ENCODE assay signal across 6 cellular contexts in the genomic region with DNA sequence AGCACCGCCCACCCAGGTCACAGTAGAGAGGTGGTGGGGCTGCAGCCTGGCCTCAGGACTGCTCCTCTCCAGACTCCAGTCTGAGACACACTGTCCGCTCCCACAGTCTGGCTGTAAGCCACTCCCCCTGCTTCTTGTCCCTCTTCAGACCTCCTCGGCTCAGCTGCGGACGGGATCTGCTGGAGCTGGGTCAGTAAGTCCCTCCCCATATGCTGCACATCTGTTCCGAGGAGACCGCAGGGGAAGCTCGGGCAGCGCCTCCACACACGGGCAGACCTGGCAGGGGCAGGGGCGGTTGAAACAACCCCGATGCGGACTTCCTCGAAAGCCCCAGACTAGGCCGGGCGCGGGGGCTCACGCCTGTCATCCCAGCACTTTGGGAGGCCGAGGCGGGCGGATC. TPM values are rescaled to one million over a fixed set of nuclear protein-coding genes. Genes with fewer than 3 reads are reported as not detected.
DNase-seq lines count a peak whose midpoint lies in the region; ATAC-seq, FAIRE-seq and TF ChIP-seq lines count a peak whose summit lies in the region.
"Not testable (repeated sequence)": the region's sequence is repeated elsewhere in the genome, so short reads cannot be mapped to it uniquely, and the experiment has no call there.

No MANE protein-coding gene starts in this region.

- H3K4me3 ChIP-seq in WERI-Rb-1 (ENCODE audit: low read depth, low read length) = peak overlapping the region; percentile 24
- H3K4me3 ChIP-seq in HepG2 (replicated peaks in 1 of 3; ENCODE audit: insufficient read depth in 1 of 3, low read depth in 2 of 3, low read length in 3 of 3) = not testable (repeated sequence)

- WGBS in HepG2 (ENCODE audit: low lambda C conversion rate) = 89% methylated on average over 16 of the region's 21 CpGs

- H2AFZ ChIP-seq in HepG2 (ENCODE audit: low read length) = not testable (repeated sequence)

- TF ChIP-seq CTCF in WERI-Rb-1 (IDR thresholded peaks at IDR 0.05; ENCODE audit: low read depth, low read length); HepG2 (CRISPR knock-in tag; IDR thresholded peaks at IDR 0.05): not testable (repeated sequence)

- TF ChIP-seq POLR2A in HepG2 (IDR thresholded peaks at IDR 0.05; ENCODE audit: insufficient read depth in 1 of 2, low read depth in 2 of 2, low read length in 2 of 2) = not testable (repeated sequence)

- H4K20me1 ChIP-seq in HepG2 (ENCODE audit: insufficient read depth, low read length) = not testable (repeated sequence)

- TF ChIP-seq EP300 in HepG2 (IDR thresholded peaks at IDR 0.05; ENCODE audit: low read depth in 2 of 2, low read length in 2 of 2); HepG2 (CRISPR knock-in tag; IDR thresholded peaks at IDR 0.05; ENCODE audit: borderline replicate concordance): not testable (repeated sequence)

- POLR2A ChIA-PET in HepG2 (lab: Yijun Ruan, JAX) = not testable (repeated sequence)

- not testable (repeated sequence) for TF ChIP-seq RAD21 in HepG2 (CRISPR knock-in tag; IDR thresholded peaks at IDR 0.05)

- peak overlapping the region; percentile 71 for H3K27ac ChIP-seq in WERI-Rb-1
- not testable (repeated sequence) for H3K27ac ChIP-seq in HepG2 (ENCODE audit: extremely low read length, insufficient read depth, low read length)

- not testable (repeated sequence) for H3K4me1 ChIP-seq in HepG2 (ENCODE audit: insufficient read depth, low read length)

- H3K27me3 ChIP-seq in WERI-Rb-1 (ENCODE audit: insufficient read depth, low read depth, severe bottlenecking); HepG2 (ENCODE audit: control insufficient read depth in 1 of 2, insufficient read depth in 2 of 2, low read length in 2 of 2): not testable (repeated sequence)

- FAIRE-seq in HepG2 (lab: Jason Lieb, UNC) = not testable (repeated sequence)

- not testable (repeated sequence) for H3K4me2 ChIP-seq in HepG2 (ENCODE audit: low read depth, low read length)

- peak; percentile 48 for DNase-seq in DMS 273 (lab: John Stamatoyannopoulos, UW; ENCODE audit: unreplicated experiment)
- DNase-seq in NCI-H524 (lab: John Stamatoyannopoulos, UW) = peak; percentile 89 to 96
- peak; percentile 80 for DNase-seq in NCI-H82 treated with DMSO at 0.1 percent for 48 hours (lab: John Stamatoyannopoulos, UW; ENCODE audit: unreplicated experiment)
- peak; percentile 89 for DNase-seq in WERI-Rb-1
- not testable (repeated sequence) for DNase-seq in HepG2 (ENCODE audit: low spot score)

- in situ Hi-C loops in HepG2 (cut with HindIII; ENCODE audit: extremely low pct_ligation_motif_present, low pct_unique_long_range_greater_than_20kb) = not testable (repeated sequence)

- not testable (repeated sequence) for H3K9ac ChIP-seq in HepG2 (ENCODE audit: insufficient read depth, low read depth, low read length)

- not testable (repeated sequence) for H3K36me3 ChIP-seq in WERI-Rb-1; HepG2 (replicated peaks in 1 of 2; ENCODE audit: control insufficient read depth in 1 of 2, insufficient read depth in 2 of 2, low read length in 2 of 2)

- not testable (repeated sequence) for H3K9me3 ChIP-seq in WERI-Rb-1 (ENCODE audit: severe bottlenecking); HepG2 (ENCODE audit: low read length)

- H3K79me2 ChIP-seq in HepG2 (ENCODE audit: insufficient read depth, low read length) = not testable (repeated sequence)

- intact Hi-C loops in HepG2 (cut with micrococcal nuclease; ENCODE audit: unreplicated experiment) = not testable (repeated sequence)

- CTCF ChIA-PET in HepG2 (lab: Yijun Ruan, JAX; ENCODE audit: low intra/inter-chr PET ratio, low total read pairs) = not testable (repeated sequence)

- not testable (repeated sequence) for BruUV-seq in HepG2 (replicated peaks; lab: Mats Ljungman, UMichigan)

- ATAC-seq in esophagus mucosa = peak; percentile 11
- ATAC-seq in HepG2 = peak; percentile 27; the same call in 2 of the 3 replicates

RNA-seq across cellular contexts. Expression of gene RABL2A, which starts 41.9 kb away (rescaled TPM):
- total RNA-seq in esophagus mucosa (5.3 TPM), HepG2 (2016; rRNA removed; fragmentation: Illumina TruSeq; extraction: Trizol) (2.9 and 9.6 TPM in 2 replicates)
- total RNA-seq in HepG2 (2016; cell fraction: cytosol; rRNA removed; fragmentation: Illumina TruSeq; extraction: Trizol; ENCODE audit: low read depth) = 4.3 TPM in 2 replicates
- 2.4 and 8.8 TPM in 2 replicates for total RNA-seq in HepG2 (2016; cell fraction: insoluble cytoplasmic fraction; rRNA removed; fragmentation: Illumina TruSeq; extraction: Trizol)
- 2.8 and 3.6 TPM in 2 replicates for total RNA-seq in HepG2 (2016; cell fraction: membrane; rRNA removed; fragmentation: Illumina TruSeq; extraction: Trizol)
- total RNA-seq in HepG2 (2016; cell fraction: nucleus; rRNA removed; fragmentation: Illumina TruSeq; extraction: Trizol) = 14.4 and 20.3 TPM in 2 replicates
- polyA plus RNA-seq in HepG2 (2011; rRNA removed) = 13.4 and 16.4 TPM in 2 replicates
- 4.3 and 6.5 TPM in 2 replicates for polyA plus RNA-seq in HepG2 (2011; cell fraction: cytosol; rRNA removed)
- 36.6 and 49.2 TPM in 2 replicates for polyA plus RNA-seq in HepG2 (2011; cell fraction: nucleus; rRNA removed)
- polyA plus RNA-seq in HepG2 (2012) = 8.6 and 9.0 TPM in 2 replicates
- polyA plus RNA-seq in HepG2 (2016; cell fraction: cytosol; fragmentation: Illumina TruSeq; extraction: Trizol; ENCODE audit: low read depth) = 1.6 and 2.2 TPM in 2 replicates
- polyA plus RNA-seq in HepG2 (2016; cell fraction: insoluble cytoplasmic fraction; fragmentation: Illumina TruSeq; extraction: Trizol; ENCODE audit: low read depth) = 3.3 and 4.4 TPM in 2 replicates
- 2.8 and 3.1 TPM in 2 replicates for polyA plus RNA-seq in HepG2 (2016; cell fraction: membrane; fragmentation: Illumina TruSeq; extraction: Trizol; ENCODE audit: low read depth)
- polyA plus RNA-seq in HepG2 (2016; cell fraction: nucleus; fragmentation: Illumina TruSeq; extraction: Trizol; ENCODE audit: insufficient read depth, low read depth) = 29.3 and 35.2 TPM in 2 replicates
- polyA minus RNA-seq in HepG2 (2011; rRNA and poly(A)+ RNA removed; ENCODE audit: low replicate concordance) = 17.8 and 18.9 TPM in 2 replicates
- 2.5 and 3.9 TPM in 2 replicates for polyA minus RNA-seq in HepG2 (2011; cell fraction: cytosol; rRNA and poly(A)+ RNA removed)
- 32.1 and 40.5 TPM in 2 replicates for polyA minus RNA-seq in HepG2 (2011; cell fraction: nucleus; rRNA and poly(A)+ RNA removed)
